32 cellular contexts compared by ENCODE assay signal in the genomic region with DNA sequence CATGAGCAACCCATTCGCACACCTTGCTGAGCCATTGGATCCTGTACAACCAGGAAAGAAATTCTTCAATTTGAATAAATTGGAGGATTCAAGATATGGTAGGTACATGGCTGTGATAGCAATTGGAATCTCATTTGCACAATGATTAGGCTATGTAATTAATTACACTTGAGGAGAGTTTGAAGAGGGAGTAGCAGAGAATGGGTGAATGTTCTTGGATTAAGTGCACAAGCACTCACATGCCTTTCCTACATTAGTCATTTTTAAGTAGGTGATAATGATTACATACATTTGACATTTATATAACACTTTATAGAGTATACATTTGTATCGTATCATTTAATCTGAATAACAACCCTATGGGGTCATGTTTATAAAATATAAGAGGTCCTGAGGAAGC.
"Had no signal": no experiment of that assay in that cellular context is flagged by ENCODE, and none has a peak within 500 bp of the region (broad histone marks: within the 10 kb centered on the region; RNA-seq: fewer than 3 reads in every experiment).

No MANE protein-coding gene starts in this region.

- H3K27ac ChIP-seq: ascending aorta, breast epithelium, coronary artery, dorsolateral prefrontal cortex, epithelial cell of prostate, gastroesophageal sphincter, WERI-Rb-1 had no signal

- H3K9me3 Mint-ChIP-seq: activated naive CD4-positive, alpha-beta T cell treated with anti-CD3 and anti-CD28 coated beads, Interleukin-2, amount 10 ng/mL, durations not matched to agents 7 days and 5 days; activated naive CD8-positive, alpha-beta T cell treated with anti-CD3 and anti-CD28 coated beads, Interleukin-2, amount 10 ng/mL, durations not matched to agents 7 days and 5 days; central memory CD8-positive, alpha-beta T cell; T-helper 2 cell treated with Interferon-gamma antibody and Interleukin-4, amounts not matched to agents 5 μg/mL and 100 μg/mL, for 36 hours had no signal

- H3K4me3 ChIP-seq: ascending aorta, breast epithelium, coronary artery, gastroesophageal sphincter had no signal

- H3K27me3 ChIP-seq: ascending aorta, breast epithelium, dorsolateral prefrontal cortex, gastroesophageal sphincter had no signal

- H3K4me1 Mint-ChIP-seq: activated B cell treated with CpG ODN at 0.5 μM for 24 hours; activated CD4-positive, alpha-beta T cell treated with anti-CD3 and anti-CD28 coated beads for 36 hours; brain; central memory CD8-positive, alpha-beta T cell; T-helper 17 cell had no signal

- H3K27ac Mint-ChIP-seq: activated B cell treated with CpG ODN at 0.5 μM for 24 hours; activated CD4-positive, alpha-beta memory T cell treated with anti-CD3 and anti-CD28 coated beads for 36 hours; activated CD4-positive, alpha-beta T cell treated with anti-CD3 and anti-CD28 coated beads for 36 hours; activated CD4-positive, alpha-beta T cell treated with anti-CD3 and anti-CD28 coated beads, Interleukin-2, amount 10 ng/mL, durations not matched to agents 24 days and 14 days; activated CD8-positive, alpha-beta memory T cell treated with anti-CD3 and anti-CD28 coated beads, Interleukin-2, amount 10 ng/mL, durations not matched to agents 7 days and 5 days; activated CD8-positive, alpha-beta T cell treated with anti-CD3 and anti-CD28 coated beads, Interleukin-2, amount 10 ng/mL, durations not matched to agents 7 days and 5 days; activated naive CD4-positive, alpha-beta T cell treated with anti-CD3 and anti-CD28 coated beads, Interleukin-2, amount 10 ng/mL, durations not matched to agents 7 days and 5 days; activated naive CD4-positive, alpha-beta T cell treated with anti-CD3 and anti-CD28 coated beads, Interleukin-2, amount 50 U/mL, for 72 hours; activated naive CD8-positive, alpha-beta T cell treated with anti-CD3 and anti-CD28 coated beads, Interleukin-2, amount 10 ng/mL, durations not matched to agents 7 days and 5 days; brain; dendritic cell treated with granulocyte-macrophage colony-stimulating factor and Interleukin-4, amounts not matched to agents 40 ng/mL and 50 ng/mL, for 4 days; endodermal cell; T-helper 17 cell; T-helper 2 cell treated with Interferon-gamma antibody and Interleukin-4, amounts not matched to agents 5 μg/mL and 100 μg/mL, for 36 hours had no signal

- H3K9me3 ChIP-seq: ascending aorta, gastroesophageal sphincter had no signal

- H3K4me3 Mint-ChIP-seq: activated B cell treated with CpG ODN at 0.5 μM for 24 hours; activated CD4-positive, alpha-beta memory T cell treated with anti-CD3 and anti-CD28 coated beads for 36 hours; activated CD4-positive, alpha-beta T cell treated with anti-CD3 and anti-CD28 coated beads for 36 hours; activated CD4-positive, alpha-beta T cell treated with anti-CD3 and anti-CD28 coated beads, Interleukin-2, amount 10 ng/mL, durations not matched to agents 24 days and 14 days; activated CD8-positive, alpha-beta memory T cell treated with anti-CD3 and anti-CD28 coated beads, Interleukin-2, amount 10 ng/mL, durations not matched to agents 7 days and 5 days; activated CD8-positive, alpha-beta T cell treated with anti-CD3 and anti-CD28 coated beads, Interleukin-2, amount 10 ng/mL, durations not matched to agents 7 days and 5 days; activated naive CD4-positive, alpha-beta T cell treated with anti-CD3 and anti-CD28 coated beads, Interleukin-2, amount 10 ng/mL, durations not matched to agents 7 days and 5 days; activated naive CD8-positive, alpha-beta T cell treated with anti-CD3 and anti-CD28 coated beads, Interleukin-2, amount 10 ng/mL, durations not matched to agents 7 days and 5 days; brain; central memory CD8-positive, alpha-beta T cell; dendritic cell treated with granulocyte-macrophage colony-stimulating factor and Interleukin-4, amounts not matched to agents 40 ng/mL and 50 ng/mL, for 4 days; endodermal cell; T-helper 17 cell; T-helper 2 cell treated with Interferon-gamma antibody and Interleukin-4, amounts not matched to agents 5 μg/mL and 100 μg/mL, for 36 hours had no signal

- DNase-seq: activated B cell treated with CpG ODN at 0.5 μM for 24 hours; activated CD4-positive, alpha-beta memory T cell treated with anti-CD3 and anti-CD28 coated beads for 36 hours; activated CD4-positive, alpha-beta T cell treated with anti-CD3 and anti-CD28 coated beads for 36 hours; activated CD4-positive, alpha-beta T cell treated with anti-CD3 and anti-CD28 coated beads, Interleukin-2, amount 10 ng/mL, durations not matched to agents 24 days and 14 days; activated CD8-positive, alpha-beta memory T cell treated with anti-CD3 and anti-CD28 coated beads, Interleukin-2, amount 10 ng/mL, durations not matched to agents 7 days and 5 days; activated CD8-positive, alpha-beta memory T cell treated with anti-CD3 and anti-CD28 coated beads, Interleukin-2, amount 50 U/mL, for 4 hours; activated CD8-positive, alpha-beta T cell treated with anti-CD3 and anti-CD28 coated beads, Interleukin-2, amount 10 ng/mL, durations not matched to agents 7 days and 5 days; activated gamma-delta T cell; activated naive CD4-positive, alpha-beta T cell; activated naive CD4-positive, alpha-beta T cell treated with anti-CD3 and anti-CD28 coated beads, Interleukin-2, amount 10 ng/mL, durations not matched to agents 7 days and 5 days; activated naive CD8-positive, alpha-beta T cell treated with anti-CD3 and anti-CD28 coated beads, Interleukin-2, amount 10 ng/mL, durations not matched to agents 7 days and 5 days; activated T-cell treated with anti-CD3 and anti-CD28 coated beads, Interleukin-2, amount 50 U/mL, for 1 hour; activated T-cell treated with anti-CD3 and anti-CD28 coated beads, Interleukin-2, amount 50 U/mL, for 48 hours; dorsolateral prefrontal cortex; effector memory CD4-positive, alpha-beta T cell; endodermal cell; foreskin fibroblast; T-helper 1 cell; T-helper 17 cell; T1000; WERI-Rb-1 had no signal

- H3K4me1 ChIP-seq: ascending aorta, breast epithelium had no signal

- H3K27me3 Mint-ChIP-seq: activated B cell treated with CpG ODN at 0.5 μM for 24 hours; activated CD4-positive, alpha-beta memory T cell treated with anti-CD3 and anti-CD28 coated beads for 36 hours; activated CD4-positive, alpha-beta T cell treated with anti-CD3 and anti-CD28 coated beads for 36 hours; activated CD4-positive, alpha-beta T cell treated with anti-CD3 and anti-CD28 coated beads, Interleukin-2, amount 10 ng/mL, durations not matched to agents 24 days and 14 days; activated CD8-positive, alpha-beta memory T cell treated with anti-CD3 and anti-CD28 coated beads, Interleukin-2, amount 10 ng/mL, durations not matched to agents 7 days and 5 days; activated naive CD4-positive, alpha-beta T cell treated with anti-CD3 and anti-CD28 coated beads, Interleukin-2, amount 10 ng/mL, durations not matched to agents 7 days and 5 days; activated naive CD8-positive, alpha-beta T cell treated with anti-CD3 and anti-CD28 coated beads, Interleukin-2, amount 10 ng/mL, durations not matched to agents 7 days and 5 days; brain; central memory CD8-positive, alpha-beta T cell; dendritic cell treated with granulocyte-macrophage colony-stimulating factor and Interleukin-4, amounts not matched to agents 40 ng/mL and 50 ng/mL, for 4 days; T-helper 17 cell had no signal

- ATAC-seq: activated CD4-positive, alpha-beta T cell treated with anti-CD3 and anti-CD28 coated beads for 36 hours; activated CD4-positive, CD25-positive, alpha-beta regulatory T cell treated with anti-CD3 and anti-CD28 coated beads, Interleukin-2, amount 50 U/mL, for 24 hours; activated CD8-positive, alpha-beta memory T cell treated with anti-CD3 and anti-CD28 coated beads, Interleukin-2, amount 10 ng/mL, durations not matched to agents 7 days and 5 days; activated CD8-positive, alpha-beta T cell treated with anti-CD3 and anti-CD28 coated beads, Interleukin-2, amount 10 ng/mL, durations not matched to agents 7 days and 5 days; activated naive CD4-positive, alpha-beta T cell treated with anti-CD3 and anti-CD28 coated beads, Interleukin-2, amount 50 U/mL, for 72 hours; gastroesophageal sphincter; T-helper 17 cell had no signal
